10 cellular contexts compared by ENCODE assay signal in the genomic region with DNA sequence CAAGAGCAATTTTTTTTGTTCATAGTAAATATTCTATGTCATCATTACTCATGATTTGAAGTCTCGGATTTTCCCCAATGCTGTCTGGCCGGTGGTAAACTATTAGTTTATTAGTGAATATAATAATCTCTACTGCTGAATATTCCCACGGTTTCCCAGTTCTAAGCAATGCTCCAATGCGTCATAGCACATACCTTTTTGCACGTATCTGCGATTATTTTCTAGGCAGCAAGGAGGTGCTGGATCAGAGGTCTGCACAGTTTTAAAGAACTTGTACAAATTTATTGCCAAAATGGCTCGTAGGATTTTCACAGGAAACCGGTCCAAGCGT. TPM values are rescaled to one million over a fixed set of nuclear protein-coding genes. Genes with fewer than 3 reads are reported as not detected.
DNase-seq lines count a peak whose midpoint lies in the region; ATAC-seq and TF ChIP-seq lines count a peak whose summit lies in the region.
"Had no signal": no experiment of that assay in that cellular context is flagged by ENCODE, and none has a peak within 500 bp of the region (broad histone marks: within the 10 kb centered on the region; RNA-seq: fewer than 3 reads in every experiment).

No MANE protein-coding gene starts in this region.

- H3K4me3 ChIP-seq in iPS-20b (ENCODE audit: low read length) (peak overlapping the region; percentile 41), stomach (peak overlapping the region; percentile 37 to 48 (median 41))

- H3K4me1 Mint-ChIP-seq in activated T-cell treated with anti-CD3 and anti-CD28 coated beads, Interleukin-2, amount 50 U/mL, for 24 hours (ENCODE audit: low read depth) = peaks cover 73% of the 10 kb centered on the region

- TF ChIP-seq POLR2A in stomach (IDR thresholded peaks at IDR 0.05) = no peak

- WGBS in stomach, 5 donors = 6 to 23% (median 10%) methylated on average over 9 of the region's 9 CpGs

- H3K27ac Mint-ChIP-seq in activated T-cell treated with anti-CD3 and anti-CD28 coated beads, Interleukin-2, amount 50 U/mL, for 24 hours = peak overlapping the region; percentile 94

- H3K9ac ChIP-seq in iPS-20b (ENCODE audit: low read depth, low read length) = peak overlapping the region; percentile 3; the same call in 1 of the 2 replicates

- no peak for ATAC-seq in HG02571 (IDR thresholded peaks at IDR 0.05; ENCODE audit: unreplicated experiment)
- no peak for ATAC-seq in HG03135 (IDR thresholded peaks at IDR 0.05; ENCODE audit: unreplicated experiment)

- H3K36me3 ChIP-seq in iPS-20b (ENCODE audit: insufficient read depth, low read depth, low read length) (no peaks in the 10 kb centered on the region), stomach (no peaks in the 10 kb centered on the region)

- H3K36me3 Mint-ChIP-seq in activated T-cell treated with anti-CD3 and anti-CD28 coated beads, Interleukin-2, amount 50 U/mL, for 24 hours (ENCODE audit: low read depth) = no peaks in the 10 kb centered on the region

- intact Hi-C loops in stomach (cut with DNase I; ENCODE audit: low total_unique reads) = no loop called here

- TF ChIP-seq EP300 in stomach (IDR thresholded peaks at IDR 0.05) = no peak

- H3K9me3 Mint-ChIP-seq in activated T-cell treated with anti-CD3 and anti-CD28 coated beads, Interleukin-2, amount 50 U/mL, for 24 hours = no peaks in the 10 kb centered on the region

- no peak for DNase-seq in activated T-cell treated with anti-CD3 and anti-CD28 coated beads, Interleukin-2, amount 50 U/mL, for 24 hours
- no peak for DNase-seq in activated T-cell treated with anti-CD3 and anti-CD28 coated beads for 4 hours
- peak; percentile 56 for DNase-seq in amniotic epithelial cell (ENCODE audit: low read depth)
- no peak for DNase-seq in stomach
- DNase-seq in mucosa of gallbladder (ENCODE audit: low spot score) = no peak
- DNase-seq: HCEC 1CT, NCI-H187 had no signal

- H3K4me1 ChIP-seq in iPS-20b (ENCODE audit: insufficient read depth, low read length) = peaks cover 8% of the 10 kb centered on the region; the same call in 1 of the 2 replicates
- H3K4me1 ChIP-seq in stomach = peaks cover 11 to 19% (median 12%) of the 10 kb centered on the region in 4 donors

- no peak for TF ChIP-seq CTCF in stomach (IDR thresholded peaks at IDR 0.05)

- peaks cover 15% of the 10 kb centered on the region for H3K27me3 ChIP-seq in iPS-20b (ENCODE audit: insufficient read depth, low read length)
- peaks cover 0 to 39% (median 10%) of the 10 kb centered on the region in 3 donors for H3K27me3 ChIP-seq in stomach

- H3K27me3 Mint-ChIP-seq in activated T-cell treated with anti-CD3 and anti-CD28 coated beads, Interleukin-2, amount 50 U/mL, for 24 hours = no peaks in the 10 kb centered on the region

- H3K9me3 ChIP-seq in iPS-20b (ENCODE audit: insufficient read depth, low read depth, low read length) (no peaks in the 10 kb centered on the region), stomach (no peaks in the 10 kb centered on the region)

- H3K4me3 Mint-ChIP-seq in activated T-cell treated with anti-CD3 and anti-CD28 coated beads, Interleukin-2, amount 50 U/mL, for 24 hours = peak overlapping the region; percentile 73

- no peak overlapping the region for H3K27ac ChIP-seq in iPS-20b (ENCODE audit: low read length)
- no peak overlapping the region for H3K27ac ChIP-seq in stomach

RNA-seq across cellular contexts. Expression of a gene that starts 43.9 kb away (rescaled TPM):
- total RNA-seq in stomach = 10 to 100 TPM in 1 of 5 donors, 1 to 10 TPM in 3, not detected in 1; 4.6 to 13.3 (median 7.6) TPM
- polyA plus RNA-seq in stomach = 1 to 10 TPM; 3.7 to 8.0 (median 5.0) TPM
- total RNA-seq in mucosa of gallbladder = 7.4 TPM
